31 cellular contexts compared by ENCODE assay signal in genomic region chr3:112472676-112473075, GRCh38. TPM values are rescaled to one million over a fixed set of nuclear protein-coding genes. Genes with fewer than 3 reads are reported as not detected.
DNase-seq lines count a peak whose midpoint lies in the region; ATAC-seq and TF ChIP-seq lines count a peak whose summit lies in the region.
"Had no signal": no experiment of that assay in that cellular context is flagged by ENCODE, and none has a peak within 500 bp of the region (broad histone marks: within the 10 kb centered on the region; RNA-seq: fewer than 3 reads in every experiment).

No MANE protein-coding gene starts in this region.

- peaks cover 3% of the 10 kb centered on the region for H3K9me3 Mint-ChIP-seq in T-helper 1 cell treated with Interleukin-12 subunit alpha and Interleukin-12 subunit beta and Interleukin-4 antibody, amounts not matched to agents 30 μg/mL and 1 μg/mL, for 36 hours
- no peaks in the 10 kb centered on the region for H3K9me3 Mint-ChIP-seq in naive thymus-derived CD8-positive, alpha-beta T cell
- H3K9me3 Mint-ChIP-seq: stimulated activated naive CD8-positive, alpha-beta T cell treated with anti-CD3 and anti-CD28 coated beads, Interleukin-15, Interleukin-2, amounts not matched to agents 100 ng/mL and 50 ng/mL, for 24 hours had no signal

- no peak for ATAC-seq in naive thymus-derived CD8-positive, alpha-beta T cell
- no peak for ATAC-seq in GM19324 (IDR thresholded peaks at IDR 0.05; ENCODE audit: low FRiP score, unreplicated experiment)
- ATAC-seq: left lung, PC-3 had no signal

- peak overlapping the region; percentile 51 for H3K27ac ChIP-seq in DOHH2 (ENCODE audit: low read depth, low read length)
- peak overlapping the region; percentile 34; the same call in 1 of the 2 replicates for H3K27ac ChIP-seq in VCaP
- H3K27ac ChIP-seq: KMS-11, thyroid gland had no signal

- 0 out of 2 replicates have a peak overlapping the region, but pooled peaks have one; percentile 49 for H3K4me3 ChIP-seq in DOHH2 (ENCODE audit: low read length)
- H3K4me3 ChIP-seq: left lung, mucosa of descending colon, thyroid gland had no signal

- H3F3A ChIP-seq in DOHH2 (ENCODE audit: control insufficient read depth, insufficient read depth) = peaks cover 5% of the 10 kb centered on the region; the same call in 1 of the 2 replicates

- no peak for DNase-seq in T-helper 1 cell
- no peak for DNase-seq in naive thymus-derived CD8-positive, alpha-beta T cell
- DNase-seq in NCI-H1417 treated with DMSO at 0.1 percent for 48 hours (lab: John Stamatoyannopoulos, UW) = no peak
- DNase-seq in stimulated activated CD4-positive, alpha-beta T cell treated with anti-CD3 and anti-CD28 coated beads, Interleukin-1b, Interleukin-23, amount 100 ng/mL, for 48 hours = no peak
- DNase-seq: 8988T; activated gamma-delta T cell treated with Interleukin-2 at 50 U/mL for 16 hours; activated T-cell treated with anti-CD3 and anti-CD28 coated beads for 4 hours; Calu3; effector CD4-positive, alpha-beta T cell; left lung; mucosa of descending colon; NCI-H1930; NCI-H226; NCI-H748 treated with DMSO at 0.1 percent for 48 hours; PC-3; Right ventricle myocardium superior; small intestine; stimulated activated CD4-positive, alpha-beta T cell treated with anti-CD3 and anti-CD28 coated beads, Interleukin-2, amount 100 ng/mL, for 48 hours; thyroid gland had no signal

- H3K79me2 ChIP-seq in DOHH2 (ENCODE audit: control insufficient read depth, low read length) = no peaks in the 10 kb centered on the region

- no peaks in the 10 kb centered on the region for H4K20me1 ChIP-seq in DOHH2 (ENCODE audit: control insufficient read depth, insufficient read depth, low read depth, low read length)

- no peaks in the 10 kb centered on the region for H3K9me3 ChIP-seq in DOHH2 (ENCODE audit: control insufficient read depth, insufficient read depth, low read length)
- H3K9me3 ChIP-seq: left lung, mucosa of descending colon, thyroid gland had no signal

- peak overlapping the region; percentile 52 for H3K4me3 Mint-ChIP-seq in T-helper 1 cell treated with Interleukin-12 subunit alpha and Interleukin-12 subunit beta and Interleukin-4 antibody, amounts not matched to agents 30 μg/mL and 1 μg/mL, for 36 hours
- peak overlapping the region in 8 of 10 donors; percentile 37 to 77 (median 66) for H3K4me3 Mint-ChIP-seq in naive thymus-derived CD8-positive, alpha-beta T cell

- H3K4me2 ChIP-seq in DOHH2 (ENCODE audit: low read length) = peak overlapping the region; percentile 61
- H3K4me2 ChIP-seq: KMS-11 had no signal

- peaks cover 64% of the 10 kb centered on the region for H3K36me3 Mint-ChIP-seq in T-helper 1 cell treated with Interleukin-12 subunit alpha and Interleukin-12 subunit beta and Interleukin-4 antibody, amounts not matched to agents 30 μg/mL and 1 μg/mL, for 36 hours (ENCODE audit: low read depth)
- H3K36me3 Mint-ChIP-seq in naive thymus-derived CD8-positive, alpha-beta T cell = peaks cover 4 to 64% (median 38%) of the 10 kb centered on the region in 3 donors

- H3K4me1 Mint-ChIP-seq in T-helper 1 cell treated with Interleukin-12 subunit alpha and Interleukin-12 subunit beta and Interleukin-4 antibody, amounts not matched to agents 30 μg/mL and 1 μg/mL, for 36 hours (ENCODE audit: low read depth) = peaks cover 65% of the 10 kb centered on the region
- H3K4me1 Mint-ChIP-seq in naive thymus-derived CD8-positive, alpha-beta T cell = peaks cover 44 to 88% (median 74%) of the 10 kb centered on the region in 4 donors

- POLR2A ChIA-PET in naive thymus-derived CD8-positive, alpha-beta T cell (lab: Charles Lee) = interaction anchor here (0.6 to 1.6 kb wide), 2 partner anchors 9 to 343 kb away, joined by 3 to 9 read pairs; no protein-coding TSS in a partner anchor

- no peaks in the 10 kb centered on the region for H3K9me2 ChIP-seq in DOHH2 (replicated peaks; ENCODE audit: control insufficient read depth, low read length)

- TF ChIP-seq CTCF in DOHH2 (IDR thresholded peaks at IDR 0.05; ENCODE audit: low read depth, low read length, poor library complexity, severe bottlenecking) (no peak), VCaP (conservative IDR thresholded peaks at IDR 0.05) (no peak)

- H3K4me1 ChIP-seq in DOHH2 (ENCODE audit: control insufficient read depth, low read length) = peaks cover 24% of the 10 kb centered on the region
- H3K4me1 ChIP-seq: thyroid gland had no signal

- no peaks in the 10 kb centered on the region for H3K36me3 ChIP-seq in DOHH2 (ENCODE audit: control insufficient read depth, low read length)
- H3K36me3 ChIP-seq: left lung, thyroid gland had no signal

- H3K27me3 ChIP-seq in DOHH2 (ENCODE audit: control insufficient read depth, low read length) = no peaks in the 10 kb centered on the region
- H3K27me3 ChIP-seq: left lung, thyroid gland had no signal

- H3K27ac Mint-ChIP-seq in T-helper 1 cell treated with Interleukin-12 subunit alpha and Interleukin-12 subunit beta and Interleukin-4 antibody, amounts not matched to agents 30 μg/mL and 1 μg/mL, for 36 hours = no peak overlapping the region
- H3K27ac Mint-ChIP-seq in naive thymus-derived CD8-positive, alpha-beta T cell = peak overlapping the region in 9 of 10 donors; percentile 76 to 97 (median 88)

- H3K27me3 Mint-ChIP-seq in T-helper 1 cell treated with Interleukin-12 subunit alpha and Interleukin-12 subunit beta and Interleukin-4 antibody, amounts not matched to agents 30 μg/mL and 1 μg/mL, for 36 hours (ENCODE audit: low read depth) = no peaks in the 10 kb centered on the region
- no peaks in the 10 kb centered on the region for H3K27me3 Mint-ChIP-seq in naive thymus-derived CD8-positive, alpha-beta T cell
- H3K27me3 Mint-ChIP-seq: activated CD4-positive, alpha-beta T cell treated with anti-CD3 and anti-CD28 coated beads, Interleukin-2, amount 10 ng/mL, durations not matched to agents 7 days and 5 days; stimulated activated naive CD8-positive, alpha-beta T cell treated with anti-CD3 and anti-CD28 coated beads, Interleukin-15, Interleukin-2, amounts not matched to agents 100 ng/mL and 50 ng/mL, for 24 hours had no signal

RNA-seq across cellular contexts. Expression of gene BTLA, which starts 26.6 kb away (rescaled TPM):
- 10 to 100 TPM; 18.2 to 18.5 TPM for total RNA-seq in naive thymus-derived CD8-positive, alpha-beta T cell
- polyA plus RNA-seq in naive thymus-derived CD8-positive, alpha-beta T cell = 10 to 100 TPM in 2 of 3 donors, 1 to 10 TPM in 1; 5.5 to 13.8 (median 10.2) TPM
- total RNA-seq: astrocyte, Calu3, epithelial cell of proximal tubule, fibroblast of villous mesenchyme, HT-29, PC-3, pulmonary artery endothelial cell, Right ventricle myocardium superior had no signal
